In the genomic region with DNA sequence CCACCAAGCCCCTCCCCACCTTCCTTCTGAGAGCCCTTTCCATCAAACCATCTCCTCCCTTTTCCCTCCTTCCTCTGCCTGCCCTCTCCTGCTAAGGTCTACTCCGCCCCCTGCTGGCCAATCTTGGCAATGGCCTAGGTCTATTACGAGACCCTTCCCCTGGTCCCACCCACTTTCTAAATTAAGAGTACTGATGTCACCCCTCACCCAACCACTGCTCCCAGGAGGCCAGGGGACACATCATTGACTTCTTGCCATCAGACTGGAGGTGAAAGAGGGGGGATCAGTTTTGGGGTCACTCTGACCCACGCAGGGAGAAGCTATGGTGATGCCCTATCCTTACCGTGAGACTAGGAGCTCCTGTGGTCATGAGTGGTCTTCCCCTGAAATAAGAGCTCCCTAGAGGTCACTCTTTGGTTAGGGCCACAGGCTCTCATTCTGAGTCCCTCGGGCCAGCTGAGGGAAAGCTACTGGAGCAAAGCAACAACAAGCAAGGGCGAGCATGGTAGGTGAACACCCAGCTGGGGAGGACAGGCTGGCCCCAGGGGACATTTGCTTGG, we compare ENCODE assay signal across 1 cellular context.
TF ChIP-seq lines count a peak whose summit lies in the region.

No MANE protein-coding gene starts in this region.

TF ChIP-seq in HCT116, 20 proteins besides CTCF, POLR2A, EP300 and RAD21 (continued from another document):
- TF ChIP-seq, protein P1, sequence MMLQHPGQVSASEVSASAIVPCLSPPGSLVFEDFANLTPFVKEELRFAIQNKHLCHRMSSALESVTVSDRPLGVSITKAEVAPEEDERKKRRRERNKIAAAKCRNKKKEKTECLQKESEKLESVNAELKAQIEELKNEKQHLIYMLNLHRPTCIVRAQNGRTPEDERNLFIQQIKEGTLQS (IDR thresholded peaks at IDR 0.05) = no peak
TF ChIP-seq in HCT116: peak in this region for 0.
